In the genomic region with DNA sequence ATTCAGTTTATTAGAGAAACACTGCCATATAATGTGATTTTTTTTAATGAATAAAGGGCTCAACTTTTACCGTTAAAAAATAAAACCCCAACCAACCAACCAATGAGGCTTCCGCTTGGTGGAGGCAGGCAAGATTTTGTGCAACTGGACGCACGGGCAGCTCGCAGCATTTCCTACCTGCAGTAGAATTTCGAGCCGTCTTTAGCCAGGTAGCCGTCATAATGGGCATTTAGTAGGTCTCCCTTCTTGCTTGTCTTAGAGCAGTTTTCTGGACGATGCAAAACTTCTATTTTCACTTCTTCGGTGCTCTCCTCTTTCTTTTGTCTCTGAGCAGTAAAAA, we compare ENCODE assay signal across 8 cellular contexts. TPM values are rescaled to one million over a fixed set of nuclear protein-coding genes. Genes with fewer than 3 reads are reported as not detected.
DNase-seq lines count a peak whose midpoint lies in the region; ATAC-seq and TF ChIP-seq lines count a peak whose summit lies in the region.

No MANE protein-coding gene starts in this region.

- H3K36me3 Mint-ChIP-seq in activated T-cell treated with anti-CD3 and anti-CD28 coated beads, Interleukin-2, amount 50 U/mL, for 4 hours (ENCODE audit: insufficient read depth): no peaks in the 10 kb centered on the region
- peaks cover 12% of the 10 kb centered on the region for H3K36me3 Mint-ChIP-seq in brain

- H3K9me3 Mint-ChIP-seq in activated T-cell treated with anti-CD3 and anti-CD28 coated beads, Interleukin-2, amount 50 U/mL, for 4 hours: no peaks in the 10 kb centered on the region
- H3K9me3 Mint-ChIP-seq in brain: peaks cover 0 to 4% (median 2%) of the 10 kb centered on the region in 5 experiments

- peak overlapping the region; percentile 97 for H3K4me3 Mint-ChIP-seq in activated T-cell treated with anti-CD3 and anti-CD28 coated beads, Interleukin-2, amount 50 U/mL, for 4 hours
- peak overlapping the region; percentile 93 to 98 (median 97) for H3K4me3 Mint-ChIP-seq in brain

- H3K4me1 Mint-ChIP-seq in activated T-cell treated with anti-CD3 and anti-CD28 coated beads, Interleukin-2, amount 50 U/mL, for 4 hours (ENCODE audit: low read depth): peaks cover 36% of the 10 kb centered on the region
- H3K4me1 Mint-ChIP-seq in brain: peaks cover 78% of the 10 kb centered on the region

- ATAC-seq in activated T-cell treated with anti-CD3 and anti-CD28 coated beads, Interleukin-2, amount 50 U/mL, for 4 hours: no peak
- ATAC-seq in lung (ENCODE audit: insufficient read depth, low FRiP score): no peak
- ATAC-seq in HG03457 (IDR thresholded peaks at IDR 0.05; ENCODE audit: unreplicated experiment): no peak

- H3K9me3 ChIP-seq in KOPT-K1 (ENCODE audit: insufficient read depth, low read length, poor library complexity, severe bottlenecking) (no peaks in the 10 kb centered on the region), lung (ENCODE audit: control insufficient read depth in 2 of 2, insufficient read depth in 1 of 2, low read length in 1 of 2) (no peaks in the 10 kb centered on the region)

- no peaks in the 10 kb centered on the region for H3K27me3 ChIP-seq in lung (ENCODE audit: control insufficient read depth, insufficient read depth)

- 1% methylated on average over 10 of the region's 10 CpGs for WGBS in lung, 2 donors
- WGBS in urinary bladder: under 1% methylated on average over 10 of the region's 10 CpGs

- no peaks in the 10 kb centered on the region for H3K27me3 Mint-ChIP-seq in activated T-cell treated with anti-CD3 and anti-CD28 coated beads, Interleukin-2, amount 50 U/mL, for 4 hours (ENCODE audit: low read depth)
- no peaks in the 10 kb centered on the region for H3K27me3 Mint-ChIP-seq in brain

- DNase-seq in activated T-cell treated with anti-CD3 and anti-CD28 coated beads, Interleukin-2, amount 50 U/mL, for 4 hours: no peak
- no peak for DNase-seq in activated T-cell treated with anti-CD3 and anti-CD28 coated beads for 4 hours
- no peak for DNase-seq in lung (ENCODE audit: low spot score)
- DNase-seq in stimulated activated CD4-positive, alpha-beta T cell treated with anti-CD3 and anti-CD28 coated beads, Interleukin-4, amount 100 ng/mL, for 4 hours: no peak

- H3K4me3 ChIP-seq in lung: peak overlapping the region; percentile 52
- peak overlapping the region; percentile 50 for H3K4me3 ChIP-seq in urinary bladder (ENCODE audit: low read depth, low read length)

- H3K4me1 ChIP-seq in lung (ENCODE audit: control insufficient read depth in 2 of 2, insufficient read depth in 2 of 2, low read length in 2 of 2) (peaks cover 6 to 34% of the 10 kb centered on the region in 2 donors), urinary bladder (ENCODE audit: insufficient read depth) (no peaks in the 10 kb centered on the region)

- TF ChIP-seq CTCF in brain (conservative IDR thresholded peaks at IDR 0.05): no peak
- TF ChIP-seq CTCF in lung (IDR thresholded peaks at IDR 0.05; ENCODE audit: control extremely low read depth, extremely low read depth): no peak

- peak overlapping the region; percentile 69 for H3K27ac ChIP-seq in KOPT-K1 (ENCODE audit: low read depth, low read length, poor library complexity, severe bottlenecking)
- peak overlapping the region; percentile 91 to 96 for H3K27ac ChIP-seq in lung (ENCODE audit: low read depth in 1 of 2, low read length in 1 of 2)
- H3K27ac ChIP-seq in urinary bladder (ENCODE audit: low read depth): peak overlapping the region; percentile 66

- H3K36me3 ChIP-seq in KOPT-K1 (ENCODE audit: insufficient read depth, low read length) (no peaks in the 10 kb centered on the region), lung (ENCODE audit: control insufficient read depth in 2 of 2, insufficient read depth in 2 of 2, low read length in 2 of 2) (no peaks in the 10 kb centered on the region), urinary bladder (ENCODE audit: insufficient read depth) (no peaks in the 10 kb centered on the region)

- peak overlapping the region; percentile 98 to 100 (median 99) for H3K27ac Mint-ChIP-seq in brain

RNA-seq across cellular contexts. Expression of a gene that starts 0.3 kb away (rescaled TPM):
- total RNA-seq in activated T-cell treated with anti-CD3 and anti-CD28 coated beads, Interleukin-2, amount 50 U/mL, for 4 hours: 1 to 10 TPM; 2.0 to 2.9 (median 2.5) TPM
- polyA plus RNA-seq in brain (ENCODE audit: insufficient read depth, low read depth, low replicate concordance) (11.1 TPM), lung (1 to 10 TPM; 6.6 to 7.7 TPM), urinary bladder (28.1 TPM)
- total RNA-seq in lung (10 to 100 TPM in 1 of 2 donors, 1 to 10 TPM in 1; 7.7 to 53.3 TPM), urinary bladder (124 TPM)

RNA-seq across cellular contexts. Expression of a gene that starts 2.2 kb away (rescaled TPM):
- 10 to 100 TPM; 24.8 to 28.1 (median 26.6) TPM for total RNA-seq in activated T-cell treated with anti-CD3 and anti-CD28 coated beads, Interleukin-2, amount 50 U/mL, for 4 hours
- polyA plus RNA-seq in brain (ENCODE audit: insufficient read depth, low read depth, low replicate concordance): 6.4 TPM
- 10 to 100 TPM; 17.4 to 23.7 TPM for total RNA-seq in lung
- polyA plus RNA-seq in lung: 1 to 10 TPM; 2.8 to 7.3 TPM
- total RNA-seq in urinary bladder: 20.2 TPM
- 15.0 TPM for polyA plus RNA-seq in urinary bladder

RNA-seq across cellular contexts. Expression of a gene that starts 26.9 kb away (rescaled TPM):
- 1 to 10 TPM; 1.4 to 2.1 (median 2.0) TPM for total RNA-seq in activated T-cell treated with anti-CD3 and anti-CD28 coated beads, Interleukin-2, amount 50 U/mL, for 4 hours
- polyA plus RNA-seq in brain (ENCODE audit: insufficient read depth, low read depth, low replicate concordance) (0.22 TPM), lung (1 to 10 TPM in 1 of 2 donors, under 1 TPM in 1; 0.82 to 5.7 TPM), urinary bladder (2.8 TPM)
- total RNA-seq in lung (1 to 10 TPM; 4.0 to 5.0 TPM), urinary bladder (10.9 TPM)

RNA-seq across cellular contexts. Expression of a gene that starts 27.1 kb away (rescaled TPM):
- 10 to 100 TPM; 43.9 to 45.4 (median 45.1) TPM for total RNA-seq in activated T-cell treated with anti-CD3 and anti-CD28 coated beads, Interleukin-2, amount 50 U/mL, for 4 hours
- polyA plus RNA-seq in brain (ENCODE audit: insufficient read depth, low read depth, low replicate concordance) (54.4 TPM), lung (10 to 100 TPM; 26.8 to 46.3 TPM), urinary bladder (57.8 TPM)
- total RNA-seq in lung (10 to 100 TPM; 41.0 to 68.5 TPM), urinary bladder (63.9 TPM)
